ENCODE assay signal across 8 cellular contexts in genomic region chr10:33134011-33134751, GRCh38.
DNase-seq lines count a peak whose midpoint lies in the region; ATAC-seq, FAIRE-seq and TF ChIP-seq lines count a peak whose summit lies in the region.

No MANE protein-coding gene starts in this region.

- CTCF ChIA-PET in HEK293T (lab: Yijun Ruan, JAX): no interaction called here

- peak in 3 of 4 donors; percentile 34 to 89 (median 88) for ATAC-seq in heart left ventricle
- ATAC-seq in foreskin keratinocyte: peak; percentile 87

- no peak for TF ChIP-seq POLR2A in heart left ventricle (IDR thresholded peaks at IDR 0.05)
- no peak for TF ChIP-seq POLR2A in GM12892 (IDR thresholded peaks at IDR 0.05; ENCODE audit: low read depth, low read length)

- POLR2A ChIA-PET in HEK293T (lab: Yijun Ruan, JAX): no interaction called here

- TF ChIP-seq CTCF in heart left ventricle (IDR thresholded peaks at IDR 0.05) (no peak), foreskin keratinocyte (conservative IDR thresholded peaks at IDR 0.05) (no peak)

- FAIRE-seq in GM12892 (lab: Jason Lieb, UNC): no peak

- no peaks in the 10 kb centered on the region for H3K27me3 ChIP-seq in heart left ventricle
- H3K27me3 ChIP-seq in MG63: no peaks in the 10 kb centered on the region
- no peaks in the 10 kb centered on the region for H3K27me3 ChIP-seq in foreskin keratinocyte

- H3K36me3 ChIP-seq in heart left ventricle: no peaks in the 10 kb centered on the region
- no peaks in the 10 kb centered on the region for H3K36me3 ChIP-seq in MG63

- 75 to 87% (median 81%) methylated on average over 10 to 11 of the region's 11 CpGs for WGBS in heart left ventricle, 4 donors

- H3K4me1 ChIP-seq in heart left ventricle (peaks cover 0 to 34% (median 5%) of the 10 kb centered on the region in 12 donors), foreskin keratinocyte (peaks cover 46% of the 10 kb centered on the region)

- H3K9me3 ChIP-seq in heart left ventricle: no peaks in the 10 kb centered on the region
- no peaks in the 10 kb centered on the region; the same call in 1 of the 2 replicates for H3K9me3 ChIP-seq in MG63

- H3K4me3 ChIP-seq in heart left ventricle (no peak overlapping the region), MG63 (no peak overlapping the region)

- H3K27ac ChIP-seq in heart left ventricle (peak overlapping the region in 2 of 12 donors; percentile 42 to 73), foreskin keratinocyte (peak overlapping the region; percentile 74)

- intact Hi-C loops in heart left ventricle (cut with DNase I) (no loop called here), cardiac septum (cut with DNase I) (no loop called here)

- peak in 1 of 5 donors; percentile 71 for DNase-seq in heart left ventricle
- DNase-seq in cardiac septum (ENCODE audit: low spot score): no peak
- DNase-seq in MG63: peak; percentile 95
- peak; percentile 63 for DNase-seq in activated T-cell treated with anti-CD3 and anti-CD28 coated beads, Interleukin-2, amount 50 U/mL, for 1 hour
- DNase-seq in foreskin keratinocyte: peak; percentile 100
- peak; percentile 73 to 75 for DNase-seq in stimulated activated CD4-positive, alpha-beta T cell treated with anti-CD3 and anti-CD28 coated beads, Interleukin-2, amount 100 ng/mL, for 24 hours
- DNase-seq in HEK293T (ENCODE audit: extremely low spot score): no peak
- no peak for DNase-seq in GM12892 (ENCODE audit: insufficient read length)

TF ChIP-seq in HEK293T, 16 proteins besides CTCF, POLR2A, EP300 and RAD21:
- TF ChIP-seq ARNT (IDR thresholded peaks at IDR 0.05): no peak
- no peak for TF ChIP-seq ELF4 (IDR thresholded peaks at IDR 0.05)
- TF ChIP-seq SP1 (IDR thresholded peaks at IDR 0.05): no peak
- no peak for TF ChIP-seq ZNF384 (IDR thresholded peaks at IDR 0.05)
- TF ChIP-seq FOXM1 (IDR thresholded peaks at IDR 0.05; ENCODE audit: borderline replicate concordance): no peak
- TF ChIP-seq BHLHE40 (IDR thresholded peaks at IDR 0.05; ENCODE audit: borderline replicate concordance): no peak
- no peak for TF ChIP-seq SUZ12 (IDR thresholded peaks at IDR 0.05)
- no peak for TF ChIP-seq NFRKB (IDR thresholded peaks at IDR 0.05)

Comparison
In these comparisons a context has a peak if more than half of its experiments do, and no peak if none do; other contexts are left out.
1. DNase-seq: peak in MG63 (single experiment), activated T-cell treated with anti-CD3 and anti-CD28 coated beads, Interleukin-2, amount 50 U/mL, for 1 hour (single experiment), foreskin keratinocyte (2 of 2) and stimulated activated CD4-positive, alpha-beta T cell treated with anti-CD3 and anti-CD28 coated beads, Interleukin-2, amount 100 ng/mL, for 24 hours (2 of 2); none in cardiac septum (single experiment), HEK293T (single experiment) and GM12892 (single experiment).